ENCODE assay signal across 2 cellular contexts in the genomic region with DNA sequence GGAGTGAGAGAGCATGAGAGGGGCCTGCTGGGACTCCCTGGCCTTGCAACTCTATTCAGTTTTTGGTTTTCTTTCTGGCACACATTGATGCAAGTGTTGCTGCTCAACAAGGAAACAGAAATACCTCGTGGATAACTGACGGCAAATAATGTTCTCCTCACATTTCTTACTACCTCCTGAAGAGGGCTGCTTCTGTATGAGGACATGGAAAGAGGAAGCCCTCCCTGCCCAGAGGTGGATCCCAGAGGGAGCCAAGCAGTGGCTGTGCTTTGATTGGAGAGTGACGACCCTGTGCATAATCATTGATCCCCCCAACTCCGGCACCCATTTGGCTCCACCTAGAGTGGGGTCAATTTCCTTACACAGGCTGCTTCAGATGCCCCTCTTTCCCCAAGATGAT.
TF ChIP-seq lines count a peak whose summit lies in the region.

No MANE protein-coding gene starts in this region.

TF ChIP-seq in HepG2, 621 proteins besides CTCF, POLR2A, EP300 and RAD21:
- TF ChIP-seq STAG1 (CRISPR knock-in tag; IDR thresholded peaks at IDR 0.05) = peak; percentile 20
- TF ChIP-seq, protein P1, sequence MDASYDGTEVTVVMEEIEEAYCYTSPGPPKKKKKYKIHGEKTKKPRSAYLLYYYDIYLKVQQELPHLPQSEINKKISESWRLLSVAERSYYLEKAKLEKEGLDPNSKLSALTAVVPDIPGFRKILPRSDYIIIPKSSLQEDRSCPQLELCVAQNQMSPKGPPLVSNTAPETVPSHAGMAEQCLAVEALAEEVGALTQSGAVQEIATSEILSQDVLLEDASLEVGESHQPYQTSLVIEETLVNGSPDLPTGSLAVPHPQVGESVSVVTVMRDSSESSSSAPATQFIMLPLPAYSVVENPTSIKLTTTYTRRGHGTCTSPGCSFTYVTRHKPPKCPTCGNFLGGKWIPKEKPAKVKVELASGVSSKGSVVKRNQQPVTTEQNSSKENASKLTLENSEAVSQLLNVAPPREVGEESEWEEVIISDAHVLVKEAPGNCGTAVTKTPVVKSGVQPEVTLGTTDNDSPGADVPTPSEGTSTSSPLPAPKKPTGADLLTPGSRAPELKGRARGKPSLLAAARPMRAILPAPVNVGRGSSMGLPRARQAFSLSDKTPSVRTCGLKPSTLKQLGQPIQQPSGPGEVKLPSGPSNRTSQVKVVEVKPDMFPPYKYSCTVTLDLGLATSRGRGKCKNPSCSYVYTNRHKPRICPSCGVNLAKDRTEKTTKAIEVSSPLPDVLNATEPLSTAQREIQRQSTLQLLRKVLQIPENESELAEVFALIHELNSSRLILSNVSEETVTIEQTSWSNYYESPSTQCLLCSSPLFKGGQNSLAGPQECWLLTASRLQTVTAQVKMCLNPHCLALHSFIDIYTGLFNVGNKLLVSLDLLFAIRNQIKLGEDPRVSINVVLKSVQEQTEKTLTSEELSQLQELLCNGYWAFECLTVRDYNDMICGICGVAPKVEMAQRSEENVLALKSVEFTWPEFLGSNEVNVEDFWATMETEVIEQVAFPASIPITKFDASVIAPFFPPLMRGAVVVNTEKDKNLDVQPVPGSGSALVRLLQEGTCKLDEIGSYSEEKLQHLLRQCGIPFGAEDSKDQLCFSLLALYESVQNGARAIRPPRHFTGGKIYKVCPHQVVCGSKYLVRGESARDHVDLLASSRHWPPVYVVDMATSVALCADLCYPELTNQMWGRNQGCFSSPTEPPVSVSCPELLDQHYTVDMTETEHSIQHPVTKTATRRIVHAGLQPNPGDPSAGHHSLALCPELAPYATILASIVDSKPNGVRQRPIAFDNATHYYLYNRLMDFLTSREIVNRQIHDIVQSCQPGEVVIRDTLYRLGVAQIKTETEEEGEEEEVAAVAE (CRISPR knock-in tag; IDR thresholded peaks at IDR 0.05; ENCODE audit: borderline replicate concordance) = no peak

TF ChIP-seq in H1, 55 proteins besides CTCF, POLR2A, EP300 and RAD21:
- TF ChIP-seq CHD2 (IDR thresholded peaks at IDR 0.05; ENCODE audit: low read length) (no peak), HDAC2 (IDR thresholded peaks at IDR 0.05; ENCODE audit: borderline replicate concordance in 1 of 2, low read depth in 2 of 2, low read length in 2 of 2) (no peak), CHD1 (IDR thresholded peaks at IDR 0.05; ENCODE audit: low read depth, low read length) (no peak), JUND (IDR thresholded peaks at IDR 0.05; ENCODE audit: low read length) (no peak), NRF1 (IDR thresholded peaks at IDR 0.05; ENCODE audit: low read depth, low read length) (no peak), SP4 (IDR thresholded peaks at IDR 0.05; ENCODE audit: low read length) (no peak)
